ENCODE assay signal across 24 cellular contexts in the genomic region with DNA sequence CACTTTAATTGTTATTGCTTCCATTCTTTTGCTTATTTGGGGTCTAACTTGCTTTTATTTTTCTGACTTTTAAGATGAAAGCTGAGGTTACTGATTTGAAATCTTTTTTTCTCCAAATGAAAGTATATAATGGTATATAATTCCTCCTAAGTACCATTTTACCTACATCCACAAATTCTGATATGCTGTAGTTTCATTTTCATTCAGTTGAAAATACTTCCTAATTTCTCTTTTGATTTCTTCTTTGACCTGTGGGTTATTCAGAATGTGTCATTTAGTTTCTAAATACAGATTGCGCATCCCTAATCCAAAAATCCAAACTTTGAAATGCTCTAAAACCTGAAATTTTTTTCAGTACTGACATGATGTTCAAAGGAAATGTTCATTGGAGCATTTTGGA.
A peak's percentile ranks its signal among the peaks of the same experiment; 100 is the strongest.
DNase-seq lines count a peak whose midpoint lies in the region; ATAC-seq and TF ChIP-seq lines count a peak whose summit lies in the region.
"Had no signal": no experiment of that assay in that cellular context is flagged by ENCODE, and none has a peak within 500 bp of the region (broad histone marks: within the 10 kb centered on the region; RNA-seq: fewer than 3 reads in every experiment).

No MANE protein-coding gene starts in this region.

- H3K4me1 Mint-ChIP-seq in activated T-cell treated with anti-CD3 and anti-CD28 coated beads, Interleukin-2, amount 50 U/mL, for 24 hours (ENCODE audit: low read depth), result peaks cover 100% of the 10 kb centered on the region
- peaks cover 0 to 98% (median 0%) of the 10 kb centered on the region in 3 donors for H3K4me1 Mint-ChIP-seq in CD8-positive, alpha-beta memory T cell
- peaks cover 94% of the 10 kb centered on the region for H3K4me1 Mint-ChIP-seq in activated CD8-positive, alpha-beta T cell treated with anti-CD3 and anti-CD28 coated beads for 36 hours (ENCODE audit: low read depth)
- peaks cover 71% of the 10 kb centered on the region for H3K4me1 Mint-ChIP-seq in memory B cell

- no peak overlapping the region for H3K27ac ChIP-seq in CD8-positive, alpha-beta memory T cell (ENCODE audit: low read depth, low read length)
- H3K27ac ChIP-seq: C4-2B, esophagus squamous epithelium, gastroesophageal sphincter, GM23248, tibial nerve had no signal

- intact Hi-C loops in activated CD8-positive, alpha-beta T cell treated with anti-CD3 and anti-CD28 coated beads for 36 hours (cut with micrococcal nuclease), result no loop called here

- no peaks in the 10 kb centered on the region for H3K9me3 ChIP-seq in CD8-positive, alpha-beta memory T cell (ENCODE audit: low read length)

- H3K4me1 ChIP-seq in CD8-positive, alpha-beta memory T cell (ENCODE audit: insufficient read depth, low read length), result peaks cover 79% of the 10 kb centered on the region

- ATAC-seq in activated CD8-positive, alpha-beta T cell treated with anti-CD3 and anti-CD28 coated beads for 36 hours, result no peak
- ATAC-seq in memory B cell (ENCODE audit: low read depth), result peak; percentile 70
- ATAC-seq in GM19023 (IDR thresholded peaks at IDR 0.05; ENCODE audit: unreplicated experiment), result no peak
- ATAC-seq in left lobe of liver, result no peak
- ATAC-seq: gastroesophageal sphincter, PC-3 had no signal

- CTCF ChIA-PET in CD8-positive, alpha-beta memory T cell (lab: Charles Lee), result no interaction called here
- CTCF ChIA-PET in activated CD8-positive, alpha-beta T cell treated with anti-CD3 and anti-CD28 coated beads for 36 hours (lab: Charles Lee), result no interaction called here

- peaks cover 100% of the 10 kb centered on the region for H3K36me3 Mint-ChIP-seq in activated T-cell treated with anti-CD3 and anti-CD28 coated beads, Interleukin-2, amount 50 U/mL, for 24 hours (ENCODE audit: low read depth)
- peaks cover 30 to 89% (median 43%) of the 10 kb centered on the region in 3 donors for H3K36me3 Mint-ChIP-seq in CD8-positive, alpha-beta memory T cell
- peaks cover 96% of the 10 kb centered on the region for H3K36me3 Mint-ChIP-seq in activated CD8-positive, alpha-beta T cell treated with anti-CD3 and anti-CD28 coated beads for 36 hours (ENCODE audit: low read depth)
- H3K36me3 Mint-ChIP-seq in memory B cell, result peaks cover 60% of the 10 kb centered on the region

- DNase-seq in activated T-cell treated with anti-CD3 and anti-CD28 coated beads, Interleukin-2, amount 50 U/mL, for 24 hours, result no peak
- no peak for DNase-seq in activated T-cell treated with anti-CD3 and anti-CD28 coated beads, Interleukin-2, amount 50 U/mL, for 48 hours
- DNase-seq in CD8-positive, alpha-beta memory T cell, result no peak
- no peak for DNase-seq in activated CD8-positive, alpha-beta T cell treated with anti-CD3 and anti-CD28 coated beads for 36 hours
- no peak for DNase-seq in memory B cell (ENCODE audit: low spot score in 2 of 2)
- DNase-seq in NCI-H1092 (lab: John Stamatoyannopoulos, UW), result no peak
- no peak for DNase-seq in left lobe of liver (ENCODE audit: low spot score)
- DNase-seq: ACHN; activated effector memory CD4-positive, alpha-beta T cell treated with anti-CD3 and anti-CD28 coated beads, Interleukin-2, amount 50 U/mL, for 16 hours; DMS53; effector memory CD4-positive, alpha-beta T cell; esophagus squamous epithelium; GM23248; mesendoderm; NCI-H1694 treated with DMSO at 0.1 percent for 48 hours; nephron progenitor cell; PC-3; SHP77; stimulated activated naive CD4-positive, alpha-beta T cell treated with Interleukin-2 at 50 U/mL for 16 hours; SW 1271 had no signal

- H3K4me3 ChIP-seq in CD8-positive, alpha-beta memory T cell (ENCODE audit: low read length), result no peak overlapping the region
- H3K4me3 ChIP-seq: esophagus squamous epithelium, gastroesophageal sphincter, GM23248, tibial nerve had no signal

- H3K27me3 Mint-ChIP-seq in activated T-cell treated with anti-CD3 and anti-CD28 coated beads, Interleukin-2, amount 50 U/mL, for 24 hours, result no peaks in the 10 kb centered on the region
- H3K27me3 Mint-ChIP-seq in CD8-positive, alpha-beta memory T cell, result no peaks in the 10 kb centered on the region
- H3K27me3 Mint-ChIP-seq in activated CD8-positive, alpha-beta T cell treated with anti-CD3 and anti-CD28 coated beads for 36 hours, result no peaks in the 10 kb centered on the region
- no peaks in the 10 kb centered on the region for H3K27me3 Mint-ChIP-seq in memory B cell

- POLR2A ChIA-PET in CD8-positive, alpha-beta memory T cell (lab: Charles Lee), result interaction anchor here (0.6 kb wide), 1 partner anchor 9 kb away, joined by 5 read pairs; no protein-coding TSS in a partner anchor
- POLR2A ChIA-PET in activated CD8-positive, alpha-beta T cell treated with anti-CD3 and anti-CD28 coated beads for 36 hours (lab: Charles Lee), result no interaction called here

- no peak for TF ChIP-seq CTCF in activated CD8-positive, alpha-beta T cell treated with anti-CD3 and anti-CD28 coated beads for 36 hours (IDR thresholded peaks at IDR 0.05)

- no peaks in the 10 kb centered on the region for H3K27me3 ChIP-seq in CD8-positive, alpha-beta memory T cell (ENCODE audit: insufficient read depth, low read length, poor library complexity, severe bottlenecking)
- H3K27me3 ChIP-seq: esophagus squamous epithelium, gastroesophageal sphincter, tibial nerve had no signal

- H3K9me3 Mint-ChIP-seq in activated T-cell treated with anti-CD3 and anti-CD28 coated beads, Interleukin-2, amount 50 U/mL, for 24 hours, result peaks cover 15% of the 10 kb centered on the region
- peaks cover 0 to 10% (median 7%) of the 10 kb centered on the region in 5 donors for H3K9me3 Mint-ChIP-seq in CD8-positive, alpha-beta memory T cell
- H3K9me3 Mint-ChIP-seq in activated CD8-positive, alpha-beta T cell treated with anti-CD3 and anti-CD28 coated beads for 36 hours, result peaks cover 17% of the 10 kb centered on the region
- H3K9me3 Mint-ChIP-seq in memory B cell, result no peaks in the 10 kb centered on the region

- peak overlapping the region; percentile 48 for H3K4me3 Mint-ChIP-seq in activated T-cell treated with anti-CD3 and anti-CD28 coated beads, Interleukin-2, amount 50 U/mL, for 24 hours
- peak overlapping the region; percentile 13 to 78 (median 50) for H3K4me3 Mint-ChIP-seq in CD8-positive, alpha-beta memory T cell
- peak overlapping the region; percentile 32 for H3K4me3 Mint-ChIP-seq in activated CD8-positive, alpha-beta T cell treated with anti-CD3 and anti-CD28 coated beads for 36 hours
- peak overlapping the region; percentile 14 for H3K4me3 Mint-ChIP-seq in memory B cell
- H3K4me3 Mint-ChIP-seq: nephron progenitor cell had no signal

- peaks cover 5% of the 10 kb centered on the region for H3K36me3 ChIP-seq in CD8-positive, alpha-beta memory T cell (ENCODE audit: insufficient read depth, low read length)

- H3K27ac Mint-ChIP-seq in activated T-cell treated with anti-CD3 and anti-CD28 coated beads, Interleukin-2, amount 50 U/mL, for 24 hours, result peak overlapping the region; percentile 87
- H3K27ac Mint-ChIP-seq in CD8-positive, alpha-beta memory T cell, result peak overlapping the region in 6 of 8 donors; percentile 44 to 91 (median 73)
- peak overlapping the region; percentile 59 for H3K27ac Mint-ChIP-seq in activated CD8-positive, alpha-beta T cell treated with anti-CD3 and anti-CD28 coated beads for 36 hours
- peak overlapping the region; percentile 51 for H3K27ac Mint-ChIP-seq in memory B cell
- H3K27ac Mint-ChIP-seq: nephron progenitor cell had no signal
